8 cellular contexts compared by ENCODE assay signal in the genomic region with DNA sequence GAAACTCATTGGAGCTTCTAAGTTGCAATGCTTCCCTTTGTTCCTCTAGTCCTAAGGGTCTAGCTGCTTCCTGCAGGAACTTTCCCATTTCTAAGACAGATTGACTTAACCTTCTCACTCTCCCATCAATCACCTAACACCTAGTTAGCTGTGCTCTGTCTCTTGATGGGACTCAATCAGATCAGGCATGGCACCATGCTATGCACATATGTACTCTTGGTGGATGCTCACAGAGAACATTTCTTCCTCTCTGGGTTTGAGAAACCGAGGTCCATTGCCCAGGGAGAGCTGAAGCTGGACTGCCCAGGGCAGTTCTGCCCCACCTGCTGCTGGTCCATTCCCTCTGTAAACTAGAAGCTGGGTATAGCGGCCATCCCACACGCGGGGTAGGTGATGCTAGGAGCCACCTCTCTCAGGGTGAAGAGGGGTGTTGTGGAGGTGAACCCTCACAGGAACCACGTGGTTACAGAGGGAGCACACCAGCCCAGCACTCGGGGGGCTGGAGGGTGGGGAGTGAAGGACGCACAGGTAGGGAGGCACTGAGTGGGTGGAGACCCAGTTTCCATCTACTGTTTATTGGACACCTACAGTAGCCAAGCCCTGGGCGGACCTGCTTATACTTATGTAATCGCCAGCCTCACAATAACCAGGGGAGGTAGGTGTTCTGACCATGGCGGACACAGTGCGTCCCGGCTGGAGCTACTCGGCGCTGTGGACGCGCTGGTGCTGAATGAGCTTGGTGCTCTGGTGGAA. TPM values are rescaled to one million over a fixed set of nuclear protein-coding genes. Genes with fewer than 3 reads are reported as not detected.
DNase-seq lines count a peak whose midpoint lies in the region; ATAC-seq and TF ChIP-seq lines count a peak whose summit lies in the region.

No MANE protein-coding gene starts in this region.

- H4K20me1 ChIP-seq in PC-3 (ENCODE audit: low read length): no peaks in the 10 kb centered on the region

- H3K27me3 ChIP-seq in CD4-positive, alpha-beta memory T cell (ENCODE audit: insufficient read depth, low read length): no peaks in the 10 kb centered on the region
- H3K27me3 ChIP-seq in PC-3 (ENCODE audit: low read length) (no peaks in the 10 kb centered on the region), endocrine pancreas (ENCODE audit: control insufficient read depth, insufficient read depth, low read length) (no peaks in the 10 kb centered on the region), ovary (no peaks in the 10 kb centered on the region)

- H3K4me2 ChIP-seq in PC-3 (ENCODE audit: low read length): peak overlapping the region; percentile 94

- H3K4me1 ChIP-seq in CD4-positive, alpha-beta memory T cell (ENCODE audit: insufficient read depth, low read length): peaks cover 62% of the 10 kb centered on the region
- peaks cover 40% of the 10 kb centered on the region for H3K4me1 ChIP-seq in PC-3 (ENCODE audit: insufficient read depth, low read length)
- no peaks in the 10 kb centered on the region for H3K4me1 ChIP-seq in endocrine pancreas (ENCODE audit: control insufficient read depth, insufficient read depth, low read length)
- peaks cover 21% of the 10 kb centered on the region for H3K4me1 ChIP-seq in ovary (ENCODE audit: insufficient read depth)

- peak overlapping the region; percentile 86 to 92 (median 89) for H3K4me3 Mint-ChIP-seq in CD4-positive, alpha-beta memory T cell

- H3K27ac Mint-ChIP-seq in CD4-positive, alpha-beta memory T cell: peak overlapping the region; percentile 43 to 97 (median 76)

- peaks cover 1% of the 10 kb centered on the region for H3K36me3 ChIP-seq in CD4-positive, alpha-beta memory T cell (ENCODE audit: insufficient read depth, low read length)
- H3K36me3 ChIP-seq in PC-3 (ENCODE audit: low read depth, low read length) (peaks cover 4% of the 10 kb centered on the region; the same call in 1 of the 2 replicates), endocrine pancreas (ENCODE audit: control insufficient read depth, insufficient read depth, low read length) (no peaks in the 10 kb centered on the region), ovary (no peaks in the 10 kb centered on the region)

- TF ChIP-seq POLR2A in ovary (IDR thresholded peaks at IDR 0.05): no peak

- POLR2A ChIA-PET in CD4-positive, alpha-beta memory T cell (lab: Charles Lee; ENCODE audit: partially characterized antibody): interaction anchor here (0.6 to 7.3 kb wide), 9 partner anchors 10 to 816 kb away, joined by 3 to 104 read pairs (median 15); a partner anchor contains a TSS
- POLR2A ChIA-PET in PC-3 (lab: Charles Lee; ENCODE audit: unreplicated experiment): no interaction called here

- no peaks in the 10 kb centered on the region for H3K9me3 ChIP-seq in CD4-positive, alpha-beta memory T cell (ENCODE audit: control insufficient read depth in 1 of 2, low read length in 2 of 2)
- no peaks in the 10 kb centered on the region for H3K9me3 ChIP-seq in PC-3 (ENCODE audit: low read length)
- H3K9me3 ChIP-seq in endocrine pancreas (ENCODE audit: control insufficient read depth, low read length): no peaks in the 10 kb centered on the region
- no peaks in the 10 kb centered on the region for H3K9me3 ChIP-seq in ovary

- peaks cover 18 to 79% (median 47%) of the 10 kb centered on the region in 4 donors for H3K4me1 Mint-ChIP-seq in CD4-positive, alpha-beta memory T cell

- peak overlapping the region; percentile 46 for H3K27ac ChIP-seq in CD4-positive, alpha-beta memory T cell (ENCODE audit: low read depth, low read length)
- H3K27ac ChIP-seq in PC-3 (ENCODE audit: low read length): no peak overlapping the region
- H3K27ac ChIP-seq in ovary: peak overlapping the region; percentile 9 to 75

- H3K27me3 Mint-ChIP-seq in CD4-positive, alpha-beta memory T cell: no peaks in the 10 kb centered on the region

- 39 to 65% (median 45%) methylated on average over 16 of the region's 16 CpGs for WGBS in ovary, 3 donors

- H3K79me2 ChIP-seq in PC-3 (ENCODE audit: low read length): peaks cover 16% of the 10 kb centered on the region

- H2AFZ ChIP-seq in PC-3 (ENCODE audit: low read length): no peak overlapping the region

- H3K9ac ChIP-seq in PC-3 (ENCODE audit: low read length) (no peak overlapping the region), endocrine pancreas (ENCODE audit: control insufficient read depth, insufficient read depth, low read length) (peak overlapping the region; percentile 58)

- DNase-seq in CD4-positive, alpha-beta memory T cell: peak in 1 of 5 donors; percentile 34
- DNase-seq in PC-3 (no peak), ovary (no peak), hypothalamus (lab: John Stamatoyannopoulos, UW) (no peak)
- no peak for DNase-seq in stimulated activated CD4-positive, alpha-beta T cell treated with anti-CD3 and anti-CD28 coated beads, Interleukin-4, amount 100 ng/mL, for 4 hours

- H3K9me2 ChIP-seq in PC-3 (replicated peaks; ENCODE audit: low read length): no peaks in the 10 kb centered on the region

- intact Hi-C loops in CD4-positive, alpha-beta memory T cell (cut with micrococcal nuclease): no loop called here
- intact Hi-C loops in PC-3 (cut with micrococcal nuclease): no loop called here
- intact Hi-C loops in ovary (cut with DNase I): no loop called here

- peak overlapping the region in 1 of 2 donors; percentile 55 for H3K4me3 ChIP-seq in CD4-positive, alpha-beta memory T cell (ENCODE audit: low read length in 2 of 2)
- H3K4me3 ChIP-seq in PC-3 (ENCODE audit: low read length) (peak overlapping the region; percentile 64), endocrine pancreas (ENCODE audit: control insufficient read depth, insufficient read depth, low read length) (no peak overlapping the region), ovary (peak overlapping the region; percentile 37)

- CTCF ChIA-PET in CD4-positive, alpha-beta memory T cell (lab: Charles Lee; ENCODE audit: partially characterized antibody): interaction anchor here (1.3 to 3.1 kb wide), 2 partner anchors 20 to 42 kb away, joined by 4 to 12 read pairs; a partner anchor contains a TSS
- CTCF ChIA-PET in PC-3 (lab: Charles Lee): no interaction called here

- ATAC-seq in PC-3 (no peak), HG03342 (IDR thresholded peaks at IDR 0.05; ENCODE audit: unreplicated experiment) (no peak), HG03565 (IDR thresholded peaks at IDR 0.05; ENCODE audit: unreplicated experiment) (no peak)

- H3K36me3 Mint-ChIP-seq in CD4-positive, alpha-beta memory T cell: peaks cover under 1 to 15% of the 10 kb centered on the region in 2 donors

- H3K9me3 Mint-ChIP-seq in CD4-positive, alpha-beta memory T cell: peaks cover 0 to 2% (median 0%) of the 10 kb centered on the region in 8 donors

- no TSS peak for BruUV-seq in PC-3 (replicated peaks; lab: Mats Ljungman, UMichigan)

- no peak for TF ChIP-seq CTCF in PC-3 (conservative IDR thresholded peaks at IDR 0.05; ENCODE audit: low read depth, low read length)
- TF ChIP-seq CTCF in ovary (IDR thresholded peaks at IDR 0.05): no peak

- TF ChIP-seq EP300 in ovary (IDR thresholded peaks at IDR 0.05): no peak

- no peaks in the 10 kb centered on the region for H3F3A ChIP-seq in PC-3 (ENCODE audit: low read length, unreplicated experiment)

RNA-seq across cellular contexts. Expression of a gene that starts 3.1 kb away (rescaled TPM):
- 10 to 100 TPM; 55.1 to 58.3 TPM for total RNA-seq in CD4-positive, alpha-beta memory T cell
- polyA plus RNA-seq in CD4-positive, alpha-beta memory T cell: 10 to 100 TPM; 12.4 to 23.8 TPM
- 243 and 268 TPM in 2 replicates for total RNA-seq in PC-3 (2014; rRNA removed)
- 10 to 100 TPM; 13.8 to 75.0 (median 62.6) TPM for total RNA-seq in ovary
- 100 to 1,000 TPM in 1 of 2 donors, 10 to 100 TPM in 1; 43.8 to 110 TPM for polyA plus RNA-seq in ovary

RNA-seq across cellular contexts. Expression of a gene that starts 6.6 kb away (rescaled TPM):
- 10 to 100 TPM; 81.1 to 88.4 TPM for total RNA-seq in CD4-positive, alpha-beta memory T cell
- polyA plus RNA-seq in CD4-positive, alpha-beta memory T cell: 100 to 1,000 TPM; 200 to 238 TPM
- total RNA-seq in PC-3 (2014; rRNA removed) (220 and 264 TPM in 2 replicates), ovary (100 to 1,000 TPM in 2 of 7 donors, 10 to 100 TPM in 5; 54.2 to 105 (median 96.1) TPM)
- polyA plus RNA-seq in ovary: 100 to 1,000 TPM; 137 to 143 TPM

RNA-seq across cellular contexts. Expression of a gene that starts 11.6 kb away (rescaled TPM):
- total RNA-seq in CD4-positive, alpha-beta memory T cell: 10 to 100 TPM; 42.7 to 44.4 TPM
- polyA plus RNA-seq in CD4-positive, alpha-beta memory T cell: 1 to 10 TPM; 5.2 to 8.9 TPM
- 18.0 and 29.3 TPM in 2 replicates for total RNA-seq in PC-3 (2014; rRNA removed)
- 10 to 100 TPM; 26.2 to 48.0 (median 30.6) TPM for total RNA-seq in ovary
- 10 to 100 TPM; 10.8 to 32.5 TPM for polyA plus RNA-seq in ovary

RNA-seq across cellular contexts. Expression of a gene that starts 17.7 kb away (rescaled TPM):
- total RNA-seq in CD4-positive, alpha-beta memory T cell: 100 to 1,000 TPM; 342 to 348 TPM
- 10 to 100 TPM; 19.4 to 70.9 TPM for polyA plus RNA-seq in CD4-positive, alpha-beta memory T cell
- 1,169 and 1,653 TPM in 2 replicates for total RNA-seq in PC-3 (2014; rRNA removed)
- 100 to 1,000 TPM; 193 to 505 (median 348) TPM for total RNA-seq in ovary
- 100 to 1,000 TPM; 270 to 294 TPM for polyA plus RNA-seq in ovary

RNA-seq across cellular contexts. Expression of a gene that starts 41.9 kb away (rescaled TPM):
- total RNA-seq in CD4-positive, alpha-beta memory T cell: 10 to 100 TPM; 19.8 TPM
- polyA plus RNA-seq in CD4-positive, alpha-beta memory T cell: 1 to 10 TPM; 1.9 to 6.2 TPM
- total RNA-seq in PC-3 (2014; rRNA removed) (14.0 and 19.1 TPM in 2 replicates), ovary (10 to 100 TPM in 5 of 7 donors, 1 to 10 TPM in 2; 8.1 to 23.3 (median 17.3) TPM)
- polyA plus RNA-seq in ovary: 10 to 100 TPM in 1 of 2 donors, 1 to 10 TPM in 1; 1.1 to 11.6 TPM
